ENCODE assay signal across 24 cellular contexts in genomic region chr2:151914989-151915628, GRCh38.
DNase-seq lines count a peak whose midpoint lies in the region; ATAC-seq and TF ChIP-seq lines count a peak whose summit lies in the region.
"Had no signal": no experiment of that assay in that cellular context is flagged by ENCODE, and none has a peak within 500 bp of the region (broad histone marks: within the 10 kb centered on the region; RNA-seq: fewer than 3 reads in every experiment).

No MANE protein-coding gene starts in this region.

- no peaks in the 10 kb centered on the region for H3K36me3 Mint-ChIP-seq in glutamatergic neuron (ENCODE audit: unreplicated experiment)

- peak overlapping the region; percentile 39 for H2BK5ac ChIP-seq in trophoblast cell (ENCODE audit: low read depth, low read length, poor library complexity)

- no peaks in the 10 kb centered on the region for H3K27me3 ChIP-seq in right cardiac atrium (ENCODE audit: control insufficient read depth, insufficient read depth)
- no peaks in the 10 kb centered on the region for H3K27me3 ChIP-seq in right atrium auricular region
- no peaks in the 10 kb centered on the region for H3K27me3 ChIP-seq in WERI-Rb-1 (ENCODE audit: insufficient read depth, low read depth, severe bottlenecking)
- H3K27me3 ChIP-seq in trophoblast cell (ENCODE audit: insufficient read depth, low read length), result no peaks in the 10 kb centered on the region
- no peaks in the 10 kb centered on the region for H3K27me3 ChIP-seq in HAP-1 (ENCODE audit: low read depth)
- H3K27me3 ChIP-seq: BLaER1, Peyer's patch had no signal

- no peaks in the 10 kb centered on the region for H3K27me3 Mint-ChIP-seq in glutamatergic neuron (ENCODE audit: unreplicated experiment)

- H3K4me3 Mint-ChIP-seq in glutamatergic neuron (ENCODE audit: unreplicated experiment), result no peak overlapping the region
- H3K4me3 Mint-ChIP-seq: CD4-positive, alpha-beta T cell had no signal

- peak overlapping the region; percentile 24 for H2BK120ac ChIP-seq in trophoblast cell (ENCODE audit: insufficient read depth, low read length, poor library complexity)

- H3K4me3 ChIP-seq in right cardiac atrium (ENCODE audit: low read length) (no peak overlapping the region), right atrium auricular region (no peak overlapping the region), WERI-Rb-1 (ENCODE audit: low read depth, low read length) (no peak overlapping the region), trophoblast cell (ENCODE audit: low read depth, low read length) (no peak overlapping the region), HAP-1 (no peak overlapping the region)
- H3K4me3 ChIP-seq: BLaER1, GM12878, Peyer's patch had no signal

- no peak overlapping the region for H3K9ac ChIP-seq in trophoblast cell (ENCODE audit: low read length)
- H3K9ac ChIP-seq: BLaER1, KMS-11, SK-N-SH had no signal

- intact Hi-C loops in right cardiac atrium (cut with DNase I), result no loop called here

- TF ChIP-seq CTCF in right atrium auricular region (IDR thresholded peaks at IDR 0.05) (no peak), WERI-Rb-1 (IDR thresholded peaks at IDR 0.05; ENCODE audit: low read depth, low read length) (peak; percentile 21; the same call in 1 of the 2 replicates), glutamatergic neuron (IDR thresholded peaks at IDR 0.05; ENCODE audit: partially characterized antibody, unreplicated experiment) (no peak)

- 91% methylated on average over 12 of the region's 12 CpGs for WGBS in right cardiac atrium
- WGBS in trophoblast cell (ENCODE audit: extremely low coverage, insufficient coverage, insufficient read length), result no CpG with 5 or more reads among the region's 12 CpGs

- H3K4me1 ChIP-seq in right cardiac atrium (ENCODE audit: control insufficient read depth, insufficient read depth, low read length) (peaks cover 2% of the 10 kb centered on the region), right atrium auricular region (peaks cover 0 to 21% of the 10 kb centered on the region in 2 donors), trophoblast cell (ENCODE audit: control insufficient read depth in 1 of 2, insufficient read depth in 2 of 2, low read length in 2 of 2) (peaks cover 2 to 5% of the 10 kb centered on the region in 2 experiments), HAP-1 (no peaks in the 10 kb centered on the region)
- H3K4me1 ChIP-seq: Peyer's patch had no signal

- no peak overlapping the region for H3K4me2 ChIP-seq in trophoblast cell (ENCODE audit: low read length)
- H3K4me2 ChIP-seq: BLaER1, KMS-11, SK-N-SH had no signal

- H4K91ac ChIP-seq in trophoblast cell (ENCODE audit: low read depth, low read length), result peak overlapping the region; percentile 55

- H3K9me3 ChIP-seq in right cardiac atrium (ENCODE audit: control insufficient read depth, low read length), result no peaks in the 10 kb centered on the region
- no peaks in the 10 kb centered on the region for H3K9me3 ChIP-seq in right atrium auricular region
- no peaks in the 10 kb centered on the region for H3K9me3 ChIP-seq in WERI-Rb-1 (ENCODE audit: severe bottlenecking)
- no peaks in the 10 kb centered on the region for H3K9me3 ChIP-seq in trophoblast cell (ENCODE audit: insufficient read depth, low read depth, low read length)
- no peaks in the 10 kb centered on the region for H3K9me3 ChIP-seq in HAP-1
- H3K9me3 ChIP-seq: Peyer's patch, SK-N-SH had no signal

- H3K4ac ChIP-seq in trophoblast cell (ENCODE audit: low read depth, low read length), result peak overlapping the region; percentile 27

- H3K18ac ChIP-seq in trophoblast cell (ENCODE audit: low read length), result no peak overlapping the region

- H3K27ac ChIP-seq in right cardiac atrium (ENCODE audit: low read length) (no peak overlapping the region), right atrium auricular region (no peak overlapping the region), WERI-Rb-1 (no peak overlapping the region), trophoblast cell (ENCODE audit: low read depth, low read length) (peak overlapping the region; percentile 21)
- H3K27ac ChIP-seq: BLaER1, KMS-11, Peyer's patch had no signal

- H4K12ac ChIP-seq in trophoblast cell (ENCODE audit: low read depth, low read length), result no peak overlapping the region

- peaks cover 3% of the 10 kb centered on the region for H3K79me2 ChIP-seq in trophoblast cell (ENCODE audit: control insufficient read depth, insufficient read depth, low read length, poor library complexity)

- peak overlapping the region; percentile 19 for H2AK5ac ChIP-seq in trophoblast cell (ENCODE audit: low read length)

- H2AFZ ChIP-seq in trophoblast cell (ENCODE audit: insufficient read depth, low read length, poor library complexity), result no peak overlapping the region

- in situ Hi-C loops in HAP-1 (cut with MboI; ENCODE audit: low sequenced_read_pairs), result no loop called here

- no peak overlapping the region for H3K27ac Mint-ChIP-seq in glutamatergic neuron (ENCODE audit: unreplicated experiment)
- H3K27ac Mint-ChIP-seq: CD4-positive, alpha-beta T cell had no signal

- H2BK12ac ChIP-seq in trophoblast cell (ENCODE audit: low read length), result no peak overlapping the region

- H3K4me1 Mint-ChIP-seq in glutamatergic neuron (ENCODE audit: low read depth, unreplicated experiment), result peaks cover 2% of the 10 kb centered on the region

- DNase-seq in right cardiac atrium, result peak in 2 of 3 donors; percentile 53 to 63
- DNase-seq in right atrium auricular region (ENCODE audit: low spot score), result no peak
- peak; percentile 82 for DNase-seq in WERI-Rb-1
- DNase-seq in glutamatergic neuron, result peak; percentile 15
- peak in 1 of 2 donors; percentile 4 for DNase-seq in trophoblast cell
- DNase-seq in DMS 273 (lab: John Stamatoyannopoulos, UW; ENCODE audit: unreplicated experiment), result no peak
- no peak for DNase-seq in HAP-1 (ENCODE audit: low spot score in 2 of 2)
- DNase-seq: 8988T; CD4-positive, alpha-beta T cell; GDM1; H7; IMR-90; MM.1S; NCI-H1694; NCI-H2029 treated with DMSO at 0.1 percent for 48 hours; NCI-H446 treated with DMSO at 0.1 percent for 48 hours; NCI-H526; Peyer's patch; SK-N-SH; SW 1271 had no signal

- peak in 1 of 2 donors; percentile 33 for ATAC-seq in right cardiac atrium
- ATAC-seq in GM21723 (IDR thresholded peaks at IDR 0.05; ENCODE audit: unreplicated experiment), result no peak
- ATAC-seq: GM12878 had no signal

- no peaks in the 10 kb centered on the region for H3K9me3 Mint-ChIP-seq in glutamatergic neuron (ENCODE audit: unreplicated experiment)
- H3K9me3 Mint-ChIP-seq: CD4-positive, alpha-beta T cell had no signal

- no peak overlapping the region for H3K14ac ChIP-seq in trophoblast cell (ENCODE audit: low read length)

- no peak overlapping the region for H4K8ac ChIP-seq in trophoblast cell (ENCODE audit: low read depth, low read length)

- H3K36me3 ChIP-seq in right atrium auricular region (no peaks in the 10 kb centered on the region), WERI-Rb-1 (no peaks in the 10 kb centered on the region), trophoblast cell (ENCODE audit: control insufficient read depth in 1 of 2, insufficient read depth in 2 of 2, low read length in 2 of 2) (no peaks in the 10 kb centered on the region), HAP-1 (replicated peaks) (no peaks in the 10 kb centered on the region)
- H3K36me3 ChIP-seq: BLaER1, Peyer's patch had no signal

- H3K79me1 ChIP-seq in trophoblast cell (ENCODE audit: low read length), result peaks cover 2% of the 10 kb centered on the region

- no peak overlapping the region for H3K23ac ChIP-seq in trophoblast cell (ENCODE audit: low read length)

Comparison
In these comparisons a context has a peak if more than half of its experiments do, and no peak if none do; other contexts are left out.
1. DNase-seq: peak in right cardiac atrium (2 of 3), WERI-Rb-1 (single experiment) and glutamatergic neuron (single experiment); none in right atrium auricular region (single experiment), DMS 273 (single experiment) and HAP-1 (0 of 2).